Comparison of ENCODE assay signal across 8 cellular contexts in the genomic region with DNA sequence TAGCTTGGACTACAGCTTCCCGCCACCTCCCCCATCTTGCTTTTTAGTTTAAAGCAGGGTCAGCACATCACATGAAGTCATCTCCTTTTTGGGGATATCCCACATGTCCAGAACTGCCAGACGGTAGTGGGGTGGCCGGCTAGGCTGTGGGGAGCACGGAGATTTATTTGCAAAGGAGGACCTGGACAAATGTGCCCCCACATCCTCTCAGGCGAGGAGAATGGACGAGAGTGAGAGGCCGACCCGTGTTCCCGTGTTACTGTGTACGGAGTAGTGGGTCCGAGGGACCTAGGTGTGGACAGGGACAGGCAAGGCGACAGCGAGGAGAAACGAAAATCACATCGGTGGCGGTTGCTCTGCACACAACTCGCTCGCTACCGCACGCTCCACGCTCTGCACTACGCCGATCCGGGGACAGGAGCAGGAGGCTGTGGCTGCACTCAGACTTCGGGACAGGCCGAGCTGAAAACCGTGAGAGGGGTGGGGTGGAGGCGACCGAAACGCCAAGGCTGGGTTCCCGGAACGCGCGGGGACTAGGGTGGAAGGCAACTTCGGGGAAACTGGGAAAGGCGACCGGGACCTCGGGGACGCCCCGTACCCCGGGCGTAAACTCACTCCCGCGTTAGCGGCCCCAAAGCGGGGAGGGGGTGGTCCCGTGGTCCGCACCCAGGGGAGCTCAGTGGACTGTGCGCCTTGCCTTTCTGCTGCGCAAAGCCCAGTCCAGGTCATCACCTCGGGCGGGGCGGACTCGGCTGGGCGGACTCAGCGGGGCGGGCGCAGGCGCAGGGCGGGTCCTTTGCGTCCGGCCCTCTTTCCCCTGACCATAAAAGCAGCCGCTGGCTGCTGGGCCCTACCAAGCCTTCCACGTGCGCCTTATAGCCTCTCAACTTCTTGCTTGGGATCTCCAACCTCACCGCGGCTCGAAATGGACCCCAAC. TPM values are rescaled to one million over a fixed set of nuclear protein-coding genes. Genes with fewer than 3 reads are reported as not detected.
DNase-seq lines count a peak whose midpoint lies in the region; ATAC-seq and TF ChIP-seq lines count a peak whose summit lies in the region.

Gene MT1A (plus strand): TSS at position 853 of the 937 bp plus-strand sequence. CDS start 73 bp downstream, at position 926.

- WGBS in adrenal gland, 4 donors, result 22 to 48% (median 31%) methylated on average over 24 to 68 of the region's 68 CpGs

- no peak for TF ChIP-seq CTCF in HFFc6 (IDR thresholded peaks at IDR 0.05)
- TF ChIP-seq CTCF in adrenal gland (IDR thresholded peaks at IDR 0.05), result no peak

- H3K27ac ChIP-seq in adrenal gland, result peak within 1 kb of the TSS in 1 of 5 donors; percentile 76

- peaks cover 0 to 11% of the 10 kb centered on the region in 2 donors for H3K4me1 ChIP-seq in adrenal gland (replicated peaks in 1 of 2)

- DNase-seq in HFFc6, result no peak
- DNase-seq in adrenal gland, result peak; percentile 56 to 81 (median 78)
- DNase-seq in hypothalamus (lab: John Stamatoyannopoulos, UW), result peak in 27 of 51 donors; percentile 9 to 55 (median 40)
- DNase-seq in sciatic nerve (ENCODE audit: low spot score), result peak; percentile 87
- DNase-seq in NCI-H2029 (lab: John Stamatoyannopoulos, UW), result no peak
- DNase-seq in NCI-H345 (lab: John Stamatoyannopoulos, UW), result no peak

- H3K9me3 Mint-ChIP-seq in HFFc6, result no peaks in the 10 kb centered on the region

- H3K36me3 ChIP-seq in adrenal gland (replicated peaks in 1 of 2), result no peaks in the 10 kb centered on the region

- intact Hi-C loops in adrenal gland (cut with DNase I) (no loop called here), sciatic nerve (cut with DNase I) (no loop called here)

- peak; percentile 32 to 40 for TF ChIP-seq POLR2A in adrenal gland (IDR thresholded peaks at IDR 0.05)

- no peaks in the 10 kb centered on the region for H3K9me3 ChIP-seq in adrenal gland (replicated peaks in 1 of 3)

- peaks cover 19% of the 10 kb centered on the region for H3K4me1 Mint-ChIP-seq in HFFc6 (ENCODE audit: low read depth)

- no peaks in the 10 kb centered on the region; the same call in 1 of the 2 replicates for H3K36me3 Mint-ChIP-seq in HFFc6 (ENCODE audit: low read depth)

- H3K4me3 ChIP-seq in adrenal gland, result peak within 1 kb of the TSS in 1 of 4 donors; percentile 59

- peak within 1 kb of the TSS; percentile 78 for H3K4me3 Mint-ChIP-seq in HFFc6

- H3K27me3 Mint-ChIP-seq in HFFc6 (ENCODE audit: insufficient read depth), result peaks cover 75% of the 10 kb centered on the region

- peaks cover 7% of the 10 kb centered on the region for H3K27me3 ChIP-seq in adrenal gland

- no peak within 1 kb of the TSS for H3K27ac Mint-ChIP-seq in HFFc6

- ATAC-seq in sciatic nerve (peak; percentile 88), GM19452 (IDR thresholded peaks at IDR 0.05; ENCODE audit: unreplicated experiment) (no peak), HG03439 (IDR thresholded peaks at IDR 0.05; ENCODE audit: unreplicated experiment) (no peak)

RNA-seq across cellular contexts. Expression of gene MT1A, which starts in this region (rescaled TPM):
- 1 to 10 TPM in 1 of 6 experiments, under 1 TPM in 1, not detected in 4; 0.50 to 1.5 TPM for total RNA-seq in HFFc6 (2021; fragmentation: NEBNext Ultra II Directional; extraction: Animal tissue kit (Norgen Biotek cat#: 25700))
- 10 to 100 TPM in 4 of 8 donors, 1 to 10 TPM in 3, not detected in 1; 6.9 to 85.1 (median 12.4) TPM for total RNA-seq in adrenal gland
- polyA plus RNA-seq in adrenal gland, result 100 to 1,000 TPM in 2 of 3 donors, 10 to 100 TPM in 1; 16.5 to 273 (median 100) TPM
- 1.8 TPM for total RNA-seq in sciatic nerve

Comparison
In these comparisons a context has a peak if more than half of its experiments do, and no peak if none do; other contexts are left out.
1. DNase-seq: peak in adrenal gland (7 of 7), hypothalamus (27 of 51) and sciatic nerve (single experiment); none in HFFc6 (single experiment), NCI-H2029 (single experiment) and NCI-H345 (single experiment).